In the genomic region with DNA sequence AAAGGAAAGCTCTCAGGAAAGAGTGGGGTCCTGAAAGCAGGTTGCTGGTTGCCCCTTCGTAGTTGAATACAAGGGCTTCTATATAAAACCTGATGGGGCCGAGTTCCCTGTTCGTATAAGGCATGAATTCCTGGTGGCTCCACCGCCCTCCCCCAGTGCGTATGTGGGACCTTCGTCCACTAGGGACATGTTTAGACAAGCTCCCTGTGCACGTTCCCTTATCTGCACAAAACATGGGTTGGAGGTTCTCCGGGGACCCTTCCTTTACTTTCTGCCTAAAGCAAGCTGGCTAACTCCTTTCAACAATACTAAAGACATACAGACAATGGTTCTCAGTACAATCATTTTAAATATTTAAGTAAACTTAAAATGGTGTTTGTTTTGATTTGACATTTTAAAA, we compare ENCODE assay signal across 28 cellular contexts. TPM values are rescaled to one million over a fixed set of nuclear protein-coding genes. Genes with fewer than 3 reads are reported as not detected.
"Had no signal": no experiment of that assay in that cellular context is flagged by ENCODE, and none has a peak within 500 bp of the region (broad histone marks: within the 10 kb centered on the region; RNA-seq: fewer than 3 reads in every experiment).

No MANE protein-coding gene starts in this region.

- H3K36me3 Mint-ChIP-seq: activated naive CD8-positive, alpha-beta T cell treated with anti-CD3 and anti-CD28 coated beads, Interleukin-2, amount 10 ng/mL, durations not matched to agents 7 days and 5 days; WTC11 had no signal

- H3K27me3 ChIP-seq: adrenal gland, breast epithelium had no signal

- DNase-seq: activated CD4-positive, alpha-beta T cell treated with anti-CD3 and anti-CD28 coated beads for 48 hours; activated CD4-positive, alpha-beta T cell treated with anti-CD3 and anti-CD28 coated beads, Interleukin-2, amount 50 U/mL, for 4 hours; activated CD4-positive, CD25-positive, alpha-beta regulatory T cell treated with anti-CD3 and anti-CD28 coated beads, Interleukin-2, amount 50 U/mL, for 72 hours; activated CD8-positive, alpha-beta memory T cell treated with anti-CD3 and anti-CD28 coated beads, Interleukin-2, amount 50 U/mL, for 48 hours; activated CD8-positive, alpha-beta T cell treated with anti-CD3 and anti-CD28 coated beads, Interleukin-2, amount 10 ng/mL, durations not matched to agents 7 days and 5 days; activated naive CD4-positive, alpha-beta T cell treated with anti-CD3 and anti-CD28 coated beads, Interleukin-2, amount 50 U/mL, for 16 hours; activated naive CD8-positive, alpha-beta T cell treated with anti-CD3 and anti-CD28 coated beads, Interleukin-2, amount 10 ng/mL, durations not matched to agents 7 days and 5 days; activated T-cell treated with anti-CD3 and anti-CD28 coated beads, Interleukin-2, amount 50 U/mL, for 1 hour; adrenal gland; anterior cingulate cortex; caudate nucleus; Karpas-422; NCI-H1105 treated with DMSO at 0.1 percent for 48 hours; NCI-H1436 treated with DMSO at 0.1 percent for 48 hours; NCI-H187; NCI-H2081; NCI-H510A treated with DMSO at 0.1 percent for 48 hours; NCI-H69; NK-92 treated with Interleukin-12 subunit alpha and Interleukin-12 subunit beta, amount 100 ng/mL, for 24 hours; OCI-M1; RPMI8226; SK-N-SH; T-helper 1 cell had no signal

- H3K27ac ChIP-seq: adrenal gland, breast epithelium had no signal

- H3K4me3 ChIP-seq: adrenal gland, breast epithelium had no signal

- H3K4me2 ChIP-seq: SK-N-SH had no signal

- H3K9ac ChIP-seq: SK-N-SH had no signal

- ATAC-seq: activated CD8-positive, alpha-beta T cell treated with anti-CD3 and anti-CD28 coated beads, Interleukin-2, amount 10 ng/mL, durations not matched to agents 7 days and 5 days; Panc1; Right ventricle myocardium inferior; WTC11 had no signal

- H3K9me3 Mint-ChIP-seq: activated naive CD8-positive, alpha-beta T cell treated with anti-CD3 and anti-CD28 coated beads, Interleukin-2, amount 10 ng/mL, durations not matched to agents 7 days and 5 days; WTC11 had no signal

- H3K4me1 Mint-ChIP-seq: activated naive CD8-positive, alpha-beta T cell treated with anti-CD3 and anti-CD28 coated beads, Interleukin-2, amount 10 ng/mL, durations not matched to agents 7 days and 5 days had no signal

- H3K4me1 ChIP-seq: adrenal gland, breast epithelium had no signal

- H3K9me3 ChIP-seq: adrenal gland, breast epithelium, SK-N-SH had no signal

- H3K27ac Mint-ChIP-seq: activated CD8-positive, alpha-beta T cell treated with anti-CD3 and anti-CD28 coated beads, Interleukin-2, amount 10 ng/mL, durations not matched to agents 7 days and 5 days; activated naive CD8-positive, alpha-beta T cell treated with anti-CD3 and anti-CD28 coated beads, Interleukin-2, amount 10 ng/mL, durations not matched to agents 7 days and 5 days; WTC11 had no signal

- H3K36me3 ChIP-seq: adrenal gland, breast epithelium had no signal

- H3K4me3 Mint-ChIP-seq: activated CD8-positive, alpha-beta T cell treated with anti-CD3 and anti-CD28 coated beads, Interleukin-2, amount 10 ng/mL, durations not matched to agents 7 days and 5 days; activated naive CD8-positive, alpha-beta T cell treated with anti-CD3 and anti-CD28 coated beads, Interleukin-2, amount 10 ng/mL, durations not matched to agents 7 days and 5 days; WTC11 had no signal

RNA-seq across cellular contexts. Expression of gene CLUL1, which starts 8.0 kb away (rescaled TPM):
- total RNA-seq: activated CD8-positive, alpha-beta T cell treated with anti-CD3 and anti-CD28 coated beads, Interleukin-2, amount 10 ng/mL, durations not matched to agents 7 days and 5 days; activated naive CD8-positive, alpha-beta T cell treated with anti-CD3 and anti-CD28 coated beads, Interleukin-2, amount 10 ng/mL, durations not matched to agents 7 days and 5 days; T-helper 2 cell treated with Interferon-gamma antibody and Interleukin-4, amounts not matched to agents 100 ng/mL and 5 ng/mL, for 36 hours had no signal

RNA-seq across cellular contexts. Expression of gene CETN1, which starts 24.6 kb away (rescaled TPM):
- total RNA-seq: activated CD8-positive, alpha-beta T cell treated with anti-CD3 and anti-CD28 coated beads, Interleukin-2, amount 10 ng/mL, durations not matched to agents 7 days and 5 days; activated naive CD8-positive, alpha-beta T cell treated with anti-CD3 and anti-CD28 coated beads, Interleukin-2, amount 10 ng/mL, durations not matched to agents 7 days and 5 days; adrenal gland; breast epithelium; Right ventricle myocardium inferior; T-helper 2 cell treated with Interferon-gamma antibody and Interleukin-4, amounts not matched to agents 100 ng/mL and 5 ng/mL, for 36 hours; WTC11 had no signal
- polyA plus RNA-seq: adrenal gland, SK-N-SH had no signal
